8 cellular contexts compared by ENCODE assay signal in the genomic region with DNA sequence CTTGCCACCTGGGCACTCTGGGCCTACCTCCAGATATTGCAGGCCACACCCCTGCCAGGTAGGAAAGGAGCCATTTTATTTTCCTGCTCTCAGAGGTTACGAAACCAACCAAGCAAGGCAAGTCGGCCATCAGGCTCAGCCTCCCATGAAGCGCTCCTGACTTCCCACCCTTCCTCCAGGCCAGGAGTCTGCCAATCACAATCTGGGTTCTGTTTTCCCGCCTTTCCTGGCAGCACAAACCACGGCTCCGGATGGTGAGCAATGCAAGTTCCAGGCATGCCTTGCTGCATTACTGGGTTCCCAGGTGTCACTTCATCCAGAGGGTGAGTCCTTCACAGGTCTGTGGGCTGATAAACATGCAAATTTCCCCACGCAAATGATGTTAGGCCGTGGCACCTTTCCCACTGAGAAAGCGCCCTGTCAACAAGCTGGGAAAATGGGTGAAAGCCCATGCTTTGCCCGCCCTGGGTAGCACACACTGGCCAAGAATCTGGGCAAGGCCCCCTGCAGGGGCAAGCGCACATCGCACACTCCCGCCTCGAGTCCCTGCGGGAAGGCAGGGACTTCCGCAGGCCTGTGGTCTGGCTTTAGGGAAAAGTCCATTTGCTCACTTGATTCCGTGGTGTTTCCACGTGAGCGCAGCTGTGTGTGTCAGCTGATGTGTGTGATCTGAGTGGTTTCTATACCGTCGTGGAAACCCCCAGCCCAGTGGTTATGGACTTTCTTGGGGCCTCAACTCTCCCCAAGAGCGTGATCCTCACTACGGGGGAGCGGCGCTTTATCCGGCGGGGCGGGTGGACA.
DNase-seq lines count a peak whose midpoint lies in the region; ATAC-seq, FAIRE-seq and TF ChIP-seq lines count a peak whose summit lies in the region.

No MANE protein-coding gene starts in this region.

- H3K79me2 ChIP-seq in fibroblast of lung (ENCODE audit: control insufficient read depth, insufficient read depth, low read length): peaks cover 3% of the 10 kb centered on the region

- H3K36me3 ChIP-seq in NT2/D1 (ENCODE audit: insufficient read depth, insufficient read length, low read length) (no peaks in the 10 kb centered on the region), fibroblast of lung (ENCODE audit: control insufficient read depth, insufficient read depth, low read length) (no peaks in the 10 kb centered on the region), rectal smooth muscle tissue (ENCODE audit: control insufficient read depth, insufficient read depth, low read length) (no peaks in the 10 kb centered on the region)

- H3K9me3 ChIP-seq in NT2/D1 (ENCODE audit: insufficient read depth, low read length) (no peaks in the 10 kb centered on the region; the same call in 1 of the 2 replicates), fibroblast of lung (ENCODE audit: control insufficient read depth, insufficient read depth, low read depth, low read length) (no peaks in the 10 kb centered on the region)

- CTCF ChIA-PET in GM10248 (lab: Yijun Ruan, JAX): interaction anchor here (0.8 to 11.5 kb wide), 4 partner anchors 10 to 164 kb away, joined by 3 to 154 read pairs (median 4); no protein-coding TSS in a partner anchor

- peaks cover 3% of the 10 kb centered on the region for H3K27me3 ChIP-seq in NT2/D1 (ENCODE audit: insufficient read depth, insufficient read length)
- no peaks in the 10 kb centered on the region for H3K27me3 ChIP-seq in fibroblast of lung (ENCODE audit: control insufficient read depth, insufficient read depth, low read length)
- H3K27me3 ChIP-seq in rectal smooth muscle tissue (ENCODE audit: control insufficient read depth, insufficient read depth, low read length): no peaks in the 10 kb centered on the region

- H3K4me1 ChIP-seq in NT2/D1 (ENCODE audit: insufficient read depth, insufficient read length): peaks cover 33% of the 10 kb centered on the region
- H3K4me1 ChIP-seq in fibroblast of lung (ENCODE audit: control insufficient read depth, extremely low read depth, insufficient read depth, low read length): peaks cover 47% of the 10 kb centered on the region
- peaks cover 26% of the 10 kb centered on the region for H3K4me1 ChIP-seq in rectal smooth muscle tissue (ENCODE audit: control insufficient read depth, insufficient read depth, low read length)

- H3K4me2 ChIP-seq in fibroblast of lung (ENCODE audit: extremely low read depth, insufficient read depth, low read length): no peak overlapping the region

- no peak for FAIRE-seq in frontal cortex (lab: Jason Lieb, UNC)

- POLR2A ChIA-PET in GM10248 (lab: Yijun Ruan, JAX): no interaction called here

- H2AFZ ChIP-seq in fibroblast of lung (ENCODE audit: low read length): no peak overlapping the region

- TF ChIP-seq CTCF in GM10248 (IDR thresholded peaks at IDR 0.05; ENCODE audit: control extremely low read depth, extremely low read depth, low read depth, missing control alignments) (peak; percentile 21), fibroblast of lung (conservative IDR thresholded peaks at IDR 0.05 in 1 of 2, IDR thresholded peaks at IDR 0.05 in 1 of 2; ENCODE audit: low read depth in 1 of 2, low read length in 2 of 2) (no peak)

- H3K27ac ChIP-seq in fibroblast of lung (ENCODE audit: insufficient read depth, low read length) (peak overlapping the region; percentile 36), rectal smooth muscle tissue (ENCODE audit: low read depth, low read length) (peak overlapping the region; percentile 58)

- DNase-seq in GM10248 (ENCODE audit: extremely low spot score) (peak; percentile 41), NT2/D1 (ENCODE audit: low read depth, low spot score) (no peak), fibroblast of lung (ENCODE audit: low read depth in 2 of 2) (peak in 1 of 2 donors; percentile 89), frontal cortex (ENCODE audit: low spot score in 2 of 2) (no peak), NAMALWA (ENCODE audit: low spot score) (no peak)
- DNase-seq in activated CD4-positive, CD25-positive, alpha-beta regulatory T cell treated with anti-CD3 and anti-CD28 coated beads, Interleukin-2, amount 50 U/mL, for 72 hours: no peak

- H3K9ac ChIP-seq in NT2/D1 (ENCODE audit: insufficient read length, low read depth) (peak overlapping the region; percentile 16), fibroblast of lung (ENCODE audit: insufficient read depth, low read length) (no peak overlapping the region), rectal smooth muscle tissue (ENCODE audit: low read length) (no peak overlapping the region)

- no peak overlapping the region for H3K4me3 ChIP-seq in NT2/D1 (ENCODE audit: insufficient read length, low read depth)
- H3K4me3 ChIP-seq in fibroblast of lung (replicated peaks in 1 of 4; ENCODE audit: control extremely low read depth in 1 of 4, insufficient read depth in 1 of 4, low read depth in 3 of 4, low read length in 4 of 4): no peak overlapping the region
- peak overlapping the region; percentile 45 for H3K4me3 ChIP-seq in rectal smooth muscle tissue (ENCODE audit: low read length)

- no peak for ATAC-seq in HG03159 (IDR thresholded peaks at IDR 0.05; ENCODE audit: unreplicated experiment)

- no peaks in the 10 kb centered on the region for H4K20me1 ChIP-seq in fibroblast of lung (ENCODE audit: control insufficient read depth, extremely low read depth, insufficient read depth, low read length)
